ENCODE assay signal across 26 cellular contexts in the genomic region with DNA sequence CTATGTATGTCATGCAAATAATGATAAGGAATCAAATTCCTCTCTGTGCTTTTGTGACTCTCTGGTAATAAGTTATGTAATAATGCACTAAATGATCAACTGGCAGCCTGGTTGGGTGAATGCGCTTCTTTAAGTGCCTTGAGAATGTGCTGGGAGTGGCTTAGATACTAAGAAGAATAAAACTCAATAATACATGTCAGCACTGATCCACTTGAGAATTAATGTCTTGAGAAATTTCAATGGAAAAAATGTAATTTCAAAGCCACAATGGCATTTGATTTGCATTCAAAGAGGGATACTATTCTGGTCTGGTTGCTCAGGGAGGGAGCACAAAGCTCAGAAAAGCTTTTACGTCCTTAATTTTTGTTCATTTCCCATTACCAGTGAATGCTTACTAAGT.
"Had no signal": no experiment of that assay in that cellular context is flagged by ENCODE, and none has a peak within 500 bp of the region (broad histone marks: within the 10 kb centered on the region; RNA-seq: fewer than 3 reads in every experiment).

No MANE protein-coding gene starts in this region.

- H3K4me3 ChIP-seq: left lung, lower lobe of right lung, ovary, skin epidermis, tibial nerve, vagina had no signal

- H3K27me3 ChIP-seq: left lung, ovary, tibial nerve, vagina had no signal

- ATAC-seq: left colon; left lung; lower lobe of right lung; natural killer cell; right cardiac atrium; sciatic nerve; stimulated activated naive CD8-positive, alpha-beta T cell treated with anti-CD3 and anti-CD28 coated beads, Interleukin-15, amount 100 ng/mL, for 72 hours had no signal

- H3K4me3 Mint-ChIP-seq: immature natural killer cell; naive B cell; natural killer cell; stimulated activated naive CD8-positive, alpha-beta T cell treated with anti-CD3 and anti-CD28 coated beads, Interleukin-15, amount 100 ng/mL, for 72 hours; type B pancreatic cell had no signal

- H3K36me3 Mint-ChIP-seq: immature natural killer cell, naive B cell, natural killer cell had no signal

- H3K9me3 Mint-ChIP-seq: type B pancreatic cell had no signal

- H3K4me1 ChIP-seq: left lung, lower lobe of right lung had no signal

- H3K36me3 ChIP-seq: left lung, lower lobe of right lung, ovary, tibial nerve, vagina had no signal

- DNase-seq: hypothalamus; immature natural killer cell; kidney; left colon; left lung; lower lobe of right lung; mammary epithelial cell; mesenchymal stem cell; naive B cell; natural killer cell; ovary; right cardiac atrium; stimulated activated CD4-positive, alpha-beta T cell treated with anti-CD3 and anti-CD28 coated beads, Interleukin-12 subunit alpha, Interleukin-12 subunit beta, amount 100 ng/mL, for 4 hours; stimulated activated CD4-positive, alpha-beta T cell treated with anti-CD3 and anti-CD28 coated beads, Interleukin-15, amount 100 ng/mL, for 24 hours; stimulated activated CD4-positive, alpha-beta T cell treated with anti-CD3 and anti-CD28 coated beads, Interleukin-2, amount 100 ng/mL, for 24 hours; stimulated activated CD4-positive, alpha-beta T cell treated with anti-CD3 and anti-CD28 coated beads, Interleukin-4, amount 100 ng/mL, for 1 hour; stimulated activated naive CD4-positive, alpha-beta T cell; stimulated activated naive CD8-positive, alpha-beta T cell treated with anti-CD3 and anti-CD28 coated beads, Interleukin-15, amount 100 ng/mL, for 72 hours; substantia nigra had no signal

- H3K4me1 Mint-ChIP-seq: immature natural killer cell; naive B cell; natural killer cell; stimulated activated naive CD8-positive, alpha-beta T cell treated with anti-CD3 and anti-CD28 coated beads, Interleukin-15, amount 100 ng/mL, for 72 hours had no signal

- FAIRE-seq: islet of Langerhans, kidney had no signal

- H3K9me3 ChIP-seq: left lung, lower lobe of right lung, ovary, tibial nerve, vagina had no signal

- H3K27ac ChIP-seq: left lung, lower lobe of right lung, ovary, skin epidermis, tibial nerve, vagina had no signal

- H3K27ac Mint-ChIP-seq: immature natural killer cell; natural killer cell; progenitor cell of endocrine pancreas; stimulated activated naive CD8-positive, alpha-beta T cell treated with anti-CD3 and anti-CD28 coated beads, Interleukin-15, amount 100 ng/mL, for 72 hours; type B pancreatic cell had no signal
